ENCODE assay signal across 16 cellular contexts in the genomic region with DNA sequence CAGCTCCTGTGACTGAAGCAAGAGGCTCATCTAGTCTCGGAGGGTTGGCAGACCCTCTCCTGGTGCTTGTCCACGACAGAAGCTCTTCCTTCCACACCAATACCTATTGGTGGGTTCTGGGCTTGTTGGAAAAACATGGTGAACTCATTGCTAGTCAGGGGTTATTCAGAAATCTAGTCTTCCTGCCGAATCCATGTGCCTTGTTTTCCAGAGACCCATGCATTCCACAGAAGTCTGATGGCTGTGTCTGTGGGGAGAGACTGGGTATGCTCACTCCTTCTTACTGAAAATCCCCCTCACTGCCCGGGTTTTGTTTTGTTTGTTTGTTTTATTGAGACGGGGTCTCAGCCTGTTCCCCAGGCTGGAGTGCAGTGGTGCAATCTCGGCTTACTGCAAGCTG.
"Had no signal": no experiment of that assay in that cellular context is flagged by ENCODE, and none has a peak within 500 bp of the region (broad histone marks: within the 10 kb centered on the region; RNA-seq: fewer than 3 reads in every experiment).

No MANE protein-coding gene starts in this region.

- DNase-seq: activated CD4-positive, alpha-beta T cell treated with anti-CD3 and anti-CD28 coated beads, Interleukin-2, amount 50 U/mL, for 4 hours; activated effector memory CD4-positive, alpha-beta T cell treated with Interleukin-2 at 50 U/mL for 16 hours; activated naive CD4-positive, alpha-beta T cell treated with anti-CD3 and anti-CD28 coated beads, Interleukin-2, amount 50 U/mL, for 16 hours; effector CD8-positive, alpha-beta T cell; foreskin melanocyte; kidney; left lung; right cardiac atrium; transverse colon had no signal

- H3K4me3 Mint-ChIP-seq: activated T-cell treated with anti-CD3 and anti-CD28 coated beads, Interleukin-2, amount 50 U/mL, for 72 hours; brain; dendritic cell treated with granulocyte-macrophage colony-stimulating factor and Interleukin-4, amounts not matched to agents 40 ng/mL and 50 ng/mL, for 4 days; mesothelial cell of epicardium; natural killer cell treated with Interleukin-12 subunit alpha and Interleukin-12 subunit beta and Interleukin-15 and Interleukin-18, amount 100 ng/mL, for 72 hours; stimulated activated effector memory CD8-positive, alpha-beta T cell treated with anti-CD3 and anti-CD28 coated beads, Interleukin-12 subunit alpha, Interleukin-12 subunit beta, amount 100 ng/mL, for 72 hours had no signal

- H3K4me1 Mint-ChIP-seq: mesothelial cell of epicardium had no signal

- H3K36me3 Mint-ChIP-seq: mesothelial cell of epicardium; stimulated activated effector memory CD8-positive, alpha-beta T cell treated with anti-CD3 and anti-CD28 coated beads, Interleukin-12 subunit alpha, Interleukin-12 subunit beta, amount 100 ng/mL, for 72 hours had no signal

- H3K27ac Mint-ChIP-seq: activated T-cell treated with anti-CD3 and anti-CD28 coated beads, Interleukin-2, amount 50 U/mL, for 72 hours; brain; dendritic cell treated with granulocyte-macrophage colony-stimulating factor and Interleukin-4, amounts not matched to agents 40 ng/mL and 50 ng/mL, for 4 days; mesothelial cell of epicardium; natural killer cell treated with Interleukin-12 subunit alpha and Interleukin-12 subunit beta and Interleukin-15 and Interleukin-18, amount 100 ng/mL, for 72 hours; stimulated activated effector memory CD8-positive, alpha-beta T cell treated with anti-CD3 and anti-CD28 coated beads, Interleukin-12 subunit alpha, Interleukin-12 subunit beta, amount 100 ng/mL, for 72 hours had no signal

- ATAC-seq: activated T-cell treated with anti-CD3 and anti-CD28 coated beads, Interleukin-2, amount 50 U/mL, for 72 hours; esophagus mucosa; right cardiac atrium; stimulated activated effector memory CD8-positive, alpha-beta T cell treated with anti-CD3 and anti-CD28 coated beads, Interleukin-12 subunit alpha, Interleukin-12 subunit beta, amount 100 ng/mL, for 72 hours had no signal
